1 cellular context compared by ENCODE assay signal in genomic region chr12:53451661-53452158, GRCh38.
A peak's percentile ranks its signal among the peaks of the same experiment; 100 is the strongest.
TF ChIP-seq lines count a peak whose summit lies in the region.

Gene PCBP2 (plus strand): TSS chr12:53452102. CDS start chr12:53454801, 2,699 bp downstream.

TF ChIP-seq in K562, 482 proteins besides CTCF, POLR2A, EP300 and RAD21 (continued from another document and continues in another):
- TF ChIP-seq MBD1 (CRISPR knock-in tag; IDR thresholded peaks at IDR 0.05) (no peak), BRF2 (IDR thresholded peaks at IDR 0.05; ENCODE audit: borderline replicate concordance, insufficient read depth, insufficient read length) (no peak), SAFB2 (IDR thresholded peaks at IDR 0.05; ENCODE audit: borderline replicate concordance, low read depth, low read length, severe bottlenecking) (no peak), NRF1 (conservative IDR thresholded peaks at IDR 0.05 in 1 of 2, IDR thresholded peaks at IDR 0.05 in 1 of 2) (peak; percentile 69 to 76), TAF9B (IDR thresholded peaks at IDR 0.05; ENCODE audit: partially characterized antibody) (peak; percentile 65), ZBTB8A (IDR thresholded peaks at IDR 0.05; ENCODE audit: partially characterized antibody) (no peak), ZNF23 (CRISPR knock-in tag; IDR thresholded peaks at IDR 0.05) (no peak), HMGXB4 (CRISPR knock-in tag; IDR thresholded peaks at IDR 0.05) (no peak), LCOR (CRISPR knock-in tag; IDR thresholded peaks at IDR 0.05) (peak; percentile 58; the same call in 1 of the 2 replicates), BMI1 (IDR thresholded peaks at IDR 0.05; ENCODE audit: low read length) (peak; percentile 25; the same call in 1 of the 2 replicates), POLR2AphosphoS5 (IDR thresholded peaks at IDR 0.05; ENCODE audit: control insufficient read depth, insufficient read depth, low read depth, low read length) (peak; percentile 80), IRF2 (CRISPR knock-in tag; IDR thresholded peaks at IDR 0.05) (no peak), ZNF274 (IDR thresholded peaks at IDR 0.05; ENCODE audit: borderline replicate concordance, low read depth, low read length) (no peak), ZNF165 (CRISPR knock-in tag; IDR thresholded peaks at IDR 0.05; ENCODE audit: borderline replicate concordance) (no peak), ARID4B (CRISPR knock-in tag; IDR thresholded peaks at IDR 0.05) (no peak), TFE3 (CRISPR knock-in tag; IDR thresholded peaks at IDR 0.05) (no peak), ZNF174 (CRISPR knock-in tag; IDR thresholded peaks at IDR 0.05) (no peak), HMBOX1 (IDR thresholded peaks at IDR 0.05) (no peak), ZNF140 (CRISPR knock-in tag; IDR thresholded peaks at IDR 0.05) (no peak), ZNF134 (CRISPR knock-in tag; conservative IDR thresholded peaks at IDR 0.05) (no peak), ZNF740 (CRISPR knock-in tag; IDR thresholded peaks at IDR 0.05) (0 out of 2 replicates have a peak, but pooled peaks have one; percentile 20), ZNF740 (tag; IDR thresholded peaks at IDR 0.05) (no peak), JUNB (CRISPR knock-in tag; conservative IDR thresholded peaks at IDR 0.05) (no peak), RHOXF2B (CRISPR knock-in tag; conservative IDR thresholded peaks at IDR 0.05) (no peak), ARID3A (IDR thresholded peaks at IDR 0.05; ENCODE audit: borderline replicate concordance, low read depth, low read length) (peak; percentile 80; the same call in 1 of the 2 replicates), E2F1 (CRISPR knock-in tag; IDR thresholded peaks at IDR 0.05) (peak; percentile 27; the same call in 1 of the 2 replicates), TBP (optimal IDR thresholded peaks at IDR 0.05; ENCODE audit: low read depth, low read length) (no peak), ZNF263 (CRISPR knock-in tag; IDR thresholded peaks at IDR 0.05; ENCODE audit: borderline replicate concordance) (no peak), KLF10 (CRISPR knock-in tag; IDR thresholded peaks at IDR 0.05) (no peak), POLR3G (IDR thresholded peaks at IDR 0.05; ENCODE audit: extremely low read depth, insufficient read length, insufficient replicate concordance) (no peak), ZMIZ1 (IDR thresholded peaks at IDR 0.05; ENCODE audit: low read depth in 2 of 2, low read length in 2 of 2) (peak in 1 of 2 experiments; percentile 67; a peak in 2 of 4 replicates), HDAC1 (IDR thresholded peaks at IDR 0.05) (peak in 1 of 2 experiments; percentile 75; a peak in 1 of 4 replicates), CCAR2 (IDR thresholded peaks at IDR 0.05; ENCODE audit: low read depth, low read length) (no peak), MITF (IDR thresholded peaks at IDR 0.05) (no peak), MCM2 (IDR thresholded peaks at IDR 0.05; ENCODE audit: low read depth) (no peak)
